In the genomic region with DNA sequence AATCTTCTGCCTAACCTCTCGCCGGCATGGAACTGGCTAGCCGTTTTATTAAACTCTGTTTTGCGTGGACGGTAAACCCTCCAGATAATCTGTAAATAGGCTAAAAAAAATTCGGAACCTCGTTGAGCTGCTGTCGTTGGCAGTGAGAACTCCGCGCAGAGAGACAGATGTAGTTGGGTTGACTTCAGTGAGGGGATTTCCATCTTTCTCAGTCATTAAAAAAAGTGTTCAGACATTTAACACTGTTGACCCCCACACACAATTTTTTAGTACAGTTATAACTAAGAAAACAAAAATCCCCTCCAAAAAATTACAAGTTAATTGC, we compare ENCODE assay signal across 8 cellular contexts. TPM values are rescaled to one million over a fixed set of nuclear protein-coding genes. Genes with fewer than 3 reads are reported as not detected.
DNase-seq lines count a peak whose midpoint lies in the region; ATAC-seq and TF ChIP-seq lines count a peak whose summit lies in the region.

No MANE protein-coding gene starts in this region.

- in situ Hi-C loops in transverse colon (cut with MboI; ENCODE audit: low pct_ligation_motif_present in 1 of 4, low pct_unique_long_range_greater_than_20kb in 1 of 4, low sequenced_read_pairs in 3 of 4): no loop called here

- DNase-seq in cardiac muscle cell (ENCODE audit: low read depth in 1 of 2, low spot score in 1 of 2): no peak
- no peak for DNase-seq in Right ventricle myocardium inferior (ENCODE audit: missing footprints)
- no peak for DNase-seq in adipocyte (ENCODE audit: low read depth)
- no peak for DNase-seq in left colon
- no peak for DNase-seq in transverse colon
- no peak for DNase-seq in GM03348 (ENCODE audit: low spot score)
- DNase-seq in central memory CD4-positive, alpha-beta T cell: no peak

- intact Hi-C loops in Right ventricle myocardium inferior (cut with DNase I): no loop called here
- intact Hi-C loops in left colon (cut with DNase I, micrococcal nuclease): no loop called here
- intact Hi-C loops in transverse colon (cut with DNase I; ENCODE audit: low total_unique reads): no loop called here

- ATAC-seq in Right ventricle myocardium inferior: no peak
- peak; percentile 9 for ATAC-seq in HG03442 (IDR thresholded peaks at IDR 0.05; ENCODE audit: unreplicated experiment)
- peak; percentile 2 for ATAC-seq in left colon

- H3K9me3 ChIP-seq in cardiac muscle cell (ENCODE audit: low read depth) (no peaks in the 10 kb centered on the region), adipocyte (ENCODE audit: control insufficient read depth, low read length) (no peaks in the 10 kb centered on the region), transverse colon (no peaks in the 10 kb centered on the region)

- H3K4me1 ChIP-seq in cardiac muscle cell (ENCODE audit: low read depth): peaks cover 9% of the 10 kb centered on the region
- peaks cover 28% of the 10 kb centered on the region for H3K4me1 ChIP-seq in adipocyte (ENCODE audit: control insufficient read depth, insufficient read depth, low read length)
- peaks cover 9 to 29% (median 17%) of the 10 kb centered on the region in 4 donors for H3K4me1 ChIP-seq in transverse colon

- no peak for TF ChIP-seq POLR2A in transverse colon (IDR thresholded peaks at IDR 0.05)

- peaks cover 27% of the 10 kb centered on the region for H3K36me3 ChIP-seq in cardiac muscle cell
- H3K36me3 ChIP-seq in adipocyte (ENCODE audit: control insufficient read depth, insufficient read depth, low read length, severe bottlenecking): peaks cover 40% of the 10 kb centered on the region
- peaks cover 0 to 22% (median 10%) of the 10 kb centered on the region in 4 donors for H3K36me3 ChIP-seq in transverse colon

- peak overlapping the region; percentile 83 for H3K27ac ChIP-seq in cardiac muscle cell
- H3K27ac ChIP-seq in transverse colon: peak overlapping the region; percentile 89 to 95 (median 94)

- TF ChIP-seq CTCF in cardiac muscle cell (IDR thresholded peaks at IDR 0.05; ENCODE audit: low read depth, low read length): no peak
- TF ChIP-seq CTCF in transverse colon (IDR thresholded peaks at IDR 0.05): no peak

- H3K4me3 ChIP-seq in cardiac muscle cell: peak overlapping the region; percentile 80
- H3K4me3 ChIP-seq in adipocyte (ENCODE audit: low read length): peak overlapping the region; percentile 99
- peak overlapping the region; percentile 74 to 86 (median 82) for H3K4me3 ChIP-seq in transverse colon

- H3K9ac ChIP-seq in adipocyte (ENCODE audit: low read length): peak overlapping the region; percentile 99

- H3K27me3 ChIP-seq in cardiac muscle cell: no peaks in the 10 kb centered on the region
- H3K27me3 ChIP-seq in adipocyte (replicated peaks; ENCODE audit: control insufficient read depth, insufficient read depth, low read length): no peaks in the 10 kb centered on the region
- H3K27me3 ChIP-seq in transverse colon: no peaks in the 10 kb centered on the region

- TF ChIP-seq EP300 in transverse colon (IDR thresholded peaks at IDR 0.05; ENCODE audit: low read depth): no peak

- 0% methylated on average over 10 of the region's 10 CpGs; no CpG with 5 or more reads in 1 of the 2 donors for WGBS in transverse colon (ENCODE audit: low coverage in 1 of 2), 2 donors

RNA-seq across cellular contexts. Expression of a gene that starts 0.5 kb away (rescaled TPM):
- total RNA-seq in cardiac muscle cell (199 and 241 TPM in 2 replicates), Right ventricle myocardium inferior (372 TPM), left colon (100 to 1,000 TPM; 167 to 171 TPM), transverse colon (100 to 1,000 TPM in 1 of 4 donors, 10 to 100 TPM in 3; 40.4 to 103 (median 82.8) TPM)
- polyA plus RNA-seq in cardiac muscle cell: 494 and 603 TPM in 2 replicates

RNA-seq across cellular contexts. Expression of a gene that starts 21.3 kb away (rescaled TPM):
- 0.14 TPM in 1 of 2 replicates, not detected in the other for total RNA-seq in cardiac muscle cell
- polyA plus RNA-seq in cardiac muscle cell: 0.52 TPM in 1 of 2 replicates, not detected in the other
- total RNA-seq in Right ventricle myocardium inferior: not detected
- total RNA-seq in left colon: under 1 TPM; 0.09 to 0.50 TPM
- under 1 TPM in 1 of 4 donors, not detected in 3; 0.48 TPM for total RNA-seq in transverse colon
